Comparison of ENCODE assay signal across 7 cellular contexts in the genomic region with DNA sequence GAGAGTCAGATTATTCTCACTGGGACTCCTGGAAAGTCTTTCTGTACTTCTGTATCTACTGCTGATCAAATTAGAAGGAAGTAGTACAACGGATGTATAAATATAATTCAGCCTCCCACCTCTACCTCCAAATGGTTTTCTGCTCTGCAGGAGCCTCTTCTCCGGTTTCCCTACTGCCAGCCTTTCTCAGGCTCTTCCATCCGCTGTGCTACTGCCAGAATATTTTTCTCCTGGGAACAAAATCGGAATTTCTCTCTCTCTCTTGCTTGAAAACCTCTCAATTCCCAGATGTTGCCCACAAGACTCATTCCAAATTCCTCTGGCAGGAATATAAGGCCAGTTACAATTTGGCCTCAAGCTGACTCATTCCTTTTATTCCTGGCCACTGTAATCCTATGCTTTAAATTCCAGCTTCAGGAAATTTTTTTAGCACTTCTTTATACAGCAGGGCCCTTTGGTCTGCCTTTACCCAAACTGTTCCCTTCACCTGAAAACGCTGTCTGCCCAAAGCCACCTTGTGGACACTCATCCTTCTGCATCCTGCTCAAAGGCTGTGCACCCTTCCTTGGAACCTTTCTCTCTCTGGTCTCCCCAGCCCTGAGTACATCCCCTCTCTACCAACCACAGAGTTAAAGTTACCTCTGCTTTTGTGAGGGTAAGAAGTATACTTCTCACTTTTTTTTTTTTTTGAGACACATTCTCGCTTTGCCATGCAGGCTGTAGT.
DNase-seq lines count a peak whose midpoint lies in the region; ATAC-seq and TF ChIP-seq lines count a peak whose summit lies in the region.
"Not testable (repeated sequence)": the region's sequence is repeated elsewhere in the genome, so short reads cannot be mapped to it uniquely, and the experiment has no call there.

No MANE protein-coding gene starts in this region.

- not testable (repeated sequence) for H3K4me3 ChIP-seq in RWPE2 (ENCODE audit: severe bottlenecking); cardiac fibroblast (replicated peaks in 1 of 2; ENCODE audit: low read depth in 2 of 2, low read length in 2 of 2); neural progenitor cell

- peak; percentile 50; the same call in 2 of the 3 replicates for ATAC-seq in RWPE2 (ENCODE audit: low read depth)

- not testable (repeated sequence) for H3K4me1 ChIP-seq in RWPE2 (ENCODE audit: insufficient read depth, poor library complexity, severe bottlenecking); neural progenitor cell

- H3K27me3 ChIP-seq in RWPE2 (ENCODE audit: insufficient read depth, poor library complexity, severe bottlenecking); neural progenitor cell: not testable (repeated sequence)

- not testable (repeated sequence) for H3K27ac ChIP-seq in RWPE2 (ENCODE audit: poor library complexity, severe bottlenecking); neural progenitor cell

- H3K27ac Mint-ChIP-seq in neural progenitor cell, type B pancreatic cell: not testable (repeated sequence)

- not testable (repeated sequence) for H3F3A ChIP-seq in neural progenitor cell (ENCODE audit: low read depth)

- H3K4me1 Mint-ChIP-seq in neural progenitor cell; type B pancreatic cell (ENCODE audit: unreplicated experiment): not testable (repeated sequence)

- not testable (repeated sequence) for H3K4me3 Mint-ChIP-seq in neural progenitor cell, type B pancreatic cell

- H3K36me3 ChIP-seq in RWPE2 (ENCODE audit: low read depth); neural progenitor cell: not testable (repeated sequence)

- H3K9me3 ChIP-seq in RWPE2 (ENCODE audit: severe bottlenecking); neural progenitor cell (ENCODE audit: low read depth): not testable (repeated sequence)

- H3K79me2 ChIP-seq in neural progenitor cell (ENCODE audit: low read depth): not testable (repeated sequence)

- H3K36me3 Mint-ChIP-seq in neural progenitor cell, type B pancreatic cell: not testable (repeated sequence)

- TF ChIP-seq CTCF in RWPE2 (IDR thresholded peaks at IDR 0.05; ENCODE audit: poor library complexity, severe bottlenecking): not testable (repeated sequence)
- TF ChIP-seq CTCF in cardiac fibroblast (IDR thresholded peaks at IDR 0.05; ENCODE audit: low read depth, low read length): peak; percentile 2
- peak; percentile 31 for TF ChIP-seq CTCF in neural progenitor cell (IDR thresholded peaks at IDR 0.05)
- peak; percentile 30 for TF ChIP-seq CTCF in type B pancreatic cell (conservative IDR thresholded peaks at IDR 0.05)

- peak; percentile 61 for DNase-seq in GM04503 (ENCODE audit: low read depth)
- peak; percentile 48 for DNase-seq in HS-5 (ENCODE audit: low read depth)
- DNase-seq in RWPE2 (ENCODE audit: low spot score); type B pancreatic cell (ENCODE audit: extremely low spot score, unreplicated experiment): not testable (repeated sequence)
- DNase-seq in cardiac fibroblast (ENCODE audit: low read depth in 2 of 2): peak; percentile 41 to 62
- DNase-seq in fibroblast of the conjunctiva (ENCODE audit: low read depth): peak; percentile 12
- peak; percentile 7 for DNase-seq in neural progenitor cell (ENCODE audit: low spot score)

- not testable (repeated sequence) for H4K20me1 ChIP-seq in neural progenitor cell (ENCODE audit: low read depth)

- not testable (repeated sequence) for H3K4me2 ChIP-seq in neural progenitor cell

- H3K27me3 Mint-ChIP-seq in neural progenitor cell (ENCODE audit: insufficient read depth, low read depth); type B pancreatic cell: not testable (repeated sequence)

- not testable (repeated sequence) for H2AFZ ChIP-seq in neural progenitor cell (replicated peaks)

- H3K9me3 Mint-ChIP-seq in neural progenitor cell: peaks cover 13% of the 10 kb centered on the region
- H3K9me3 Mint-ChIP-seq in type B pancreatic cell: not testable (repeated sequence)

- not testable (repeated sequence) for H3K9ac ChIP-seq in neural progenitor cell
